1 cellular context compared by ENCODE assay signal in the genomic region with DNA sequence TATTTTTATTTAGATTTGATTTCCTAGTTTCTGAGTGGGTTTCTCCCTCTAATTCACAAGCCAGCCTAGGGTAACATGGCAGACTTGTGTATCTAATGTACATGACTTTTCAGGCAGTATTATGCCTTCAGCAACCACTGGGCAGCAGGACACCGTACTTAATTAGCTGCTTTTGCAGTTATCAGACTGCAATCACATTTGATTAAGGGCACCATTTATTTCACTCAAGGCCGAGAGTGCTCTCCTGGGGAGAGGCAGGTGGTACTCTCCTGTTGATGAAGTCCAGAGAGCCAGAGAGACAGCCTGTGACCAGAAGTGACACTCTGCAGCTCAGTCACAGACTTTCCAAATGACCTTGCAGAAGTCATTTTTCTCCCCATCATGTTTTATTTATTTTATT.
TF ChIP-seq lines count a peak whose summit lies in the region.

No MANE protein-coding gene starts in this region.

TF ChIP-seq in SK-N-SH, 30 proteins besides CTCF, POLR2A, EP300 and RAD21 (continued from another document):
- no peak for TF ChIP-seq REST (IDR thresholded peaks at IDR 0.05; ENCODE audit: low read depth, low read length)
- no peak for TF ChIP-seq NRF1 (IDR thresholded peaks at IDR 0.05; ENCODE audit: low read depth, low read length)
- TF ChIP-seq ELF1 (IDR thresholded peaks at IDR 0.05), result no peak
- peak; percentile 93 for TF ChIP-seq CHD2 (IDR thresholded peaks at IDR 0.05; ENCODE audit: low read length, partially characterized antibody)
- TF ChIP-seq EZH2phosphoT487 (IDR thresholded peaks at IDR 0.05; ENCODE audit: borderline replicate concordance, low read depth), result no peak
- no peak for TF ChIP-seq FOSL2 (IDR thresholded peaks at IDR 0.05; ENCODE audit: borderline replicate concordance, low read depth)
- TF ChIP-seq GATA2 (CRISPR knock-in tag; IDR thresholded peaks at IDR 0.05), result peak; percentile 98
- peak; percentile 12; the same call in 1 of the 2 replicates for TF ChIP-seq SMC3 (IDR thresholded peaks at IDR 0.05; ENCODE audit: low read depth, low read length)
- TF ChIP-seq RFX5 (IDR thresholded peaks at IDR 0.05; ENCODE audit: low read length), result peak; percentile 42; the same call in 1 of the 2 replicates
- TF ChIP-seq, protein P1, sequence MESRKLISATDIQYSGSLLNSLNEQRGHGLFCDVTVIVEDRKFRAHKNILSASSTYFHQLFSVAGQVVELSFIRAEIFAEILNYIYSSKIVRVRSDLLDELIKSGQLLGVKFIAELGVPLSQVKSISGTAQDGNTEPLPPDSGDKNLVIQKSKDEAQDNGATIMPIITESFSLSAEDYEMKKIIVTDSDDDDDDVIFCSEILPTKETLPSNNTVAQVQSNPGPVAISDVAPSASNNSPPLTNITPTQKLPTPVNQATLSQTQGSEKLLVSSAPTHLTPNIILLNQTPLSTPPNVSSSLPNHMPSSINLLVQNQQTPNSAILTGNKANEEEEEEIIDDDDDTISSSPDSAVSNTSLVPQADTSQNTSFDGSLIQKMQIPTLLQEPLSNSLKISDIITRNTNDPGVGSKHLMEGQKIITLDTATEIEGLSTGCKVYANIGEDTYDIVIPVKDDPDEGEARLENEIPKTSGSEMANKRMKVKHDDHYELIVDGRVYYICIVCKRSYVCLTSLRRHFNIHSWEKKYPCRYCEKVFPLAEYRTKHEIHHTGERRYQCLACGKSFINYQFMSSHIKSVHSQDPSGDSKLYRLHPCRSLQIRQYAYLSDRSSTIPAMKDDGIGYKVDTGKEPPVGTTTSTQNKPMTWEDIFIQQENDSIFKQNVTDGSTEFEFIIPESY (IDR thresholded peaks at IDR 0.05; ENCODE audit: borderline replicate concordance, low read depth), result no peak
- TF ChIP-seq RCOR1 (IDR thresholded peaks at IDR 0.05; ENCODE audit: low read length), result peak; percentile 98
- no peak for TF ChIP-seq SIN3A (IDR thresholded peaks at IDR 0.05; ENCODE audit: borderline replicate concordance, low read depth, low read length)
- TF ChIP-seq, protein P2, sequence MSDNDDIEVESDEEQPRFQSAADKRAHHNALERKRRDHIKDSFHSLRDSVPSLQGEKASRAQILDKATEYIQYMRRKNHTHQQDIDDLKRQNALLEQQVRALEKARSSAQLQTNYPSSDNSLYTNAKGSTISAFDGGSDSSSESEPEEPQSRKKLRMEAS (IDR thresholded peaks at IDR 0.05; ENCODE audit: low read depth), result no peak
- TF ChIP-seq MXI1 (IDR thresholded peaks at IDR 0.05; ENCODE audit: low read depth, low read length), result peak; percentile 72; the same call in 1 of the 2 replicates
- no peak for TF ChIP-seq TAF1 (IDR thresholded peaks at IDR 0.05; ENCODE audit: borderline replicate concordance, low read depth, low read length)
- TF ChIP-seq MEF2A (IDR thresholded peaks at IDR 0.05; ENCODE audit: borderline replicate concordance, low read depth), result no peak
